ENCODE assay signal across 8 cellular contexts in genomic region chr22:29269731-29270474, GRCh38. TPM values are rescaled to one million over a fixed set of nuclear protein-coding genes. Genes with fewer than 3 reads are reported as not detected.
DNase-seq lines count a peak whose midpoint lies in the region; ATAC-seq, FAIRE-seq and TF ChIP-seq lines count a peak whose summit lies in the region.

No MANE protein-coding gene starts in this region.

- CTCF ChIA-PET in PC-9 (lab: Charles Lee) = no interaction called here

- no peak overlapping the region for H2AFZ ChIP-seq in PC-9

- FAIRE-seq in GM18507 (lab: Jason Lieb, UNC) = peak; percentile 12

- TF ChIP-seq EP300 in ovary (IDR thresholded peaks at IDR 0.05) = no peak

- 9 to 10% (median 9%) methylated on average over 13 of the region's 13 CpGs for WGBS in ovary, 3 donors

- H3K4me1 ChIP-seq in PC-9 (replicated peaks; ENCODE audit: insufficient read depth) = peaks cover 32% of the 10 kb centered on the region
- H3K4me1 ChIP-seq in ovary (ENCODE audit: insufficient read depth) = peaks cover 11% of the 10 kb centered on the region

- H3K27me3 ChIP-seq in PC-9 (ENCODE audit: insufficient read depth, low read depth) (no peaks in the 10 kb centered on the region), ovary (no peaks in the 10 kb centered on the region)

- H3K9me3 ChIP-seq in PC-9 (ENCODE audit: insufficient read depth, low read depth) = no peaks in the 10 kb centered on the region
- H3K9me3 ChIP-seq in ovary = no peaks in the 10 kb centered on the region

- H3K4me3 ChIP-seq in PC-9 (peak overlapping the region; percentile 88), epithelial cell of esophagus (ENCODE audit: low read length) (peak overlapping the region; percentile 85), ovary (peak overlapping the region; percentile 98)

- H3K4me2 ChIP-seq in PC-9 = peak overlapping the region; percentile 99

- peaks cover 88% of the 10 kb centered on the region for H3K79me2 ChIP-seq in PC-9 (ENCODE audit: low read depth)

- H3K36me3 ChIP-seq in PC-9 (ENCODE audit: low read depth) (peaks cover 58% of the 10 kb centered on the region), ovary (no peaks in the 10 kb centered on the region)

- intact Hi-C loops in PC-9 (cut with micrococcal nuclease; ENCODE audit: unreplicated experiment) (no loop called here), ovary (cut with DNase I) (no loop called here)

- peaks cover 61% of the 10 kb centered on the region for H4K20me1 ChIP-seq in PC-9 (ENCODE audit: insufficient read depth)

- POLR2A ChIA-PET in PC-9 (lab: Charles Lee; ENCODE audit: unreplicated experiment) = interaction anchor here (0.5 kb wide), 1 partner anchor 1578 kb away, joined by 3 read pairs; no protein-coding TSS in a partner anchor

- H3K9me2 ChIP-seq in PC-9 (ENCODE audit: insufficient read depth) = no peaks in the 10 kb centered on the region

- peak overlapping the region; percentile 94 for H3K27ac ChIP-seq in PC-9
- no peak overlapping the region for H3K27ac ChIP-seq in ovary

- peaks cover 40% of the 10 kb centered on the region for H3F3A ChIP-seq in PC-9 (ENCODE audit: insufficient read depth, low read depth)

- DNase-seq in GM18507 (ENCODE audit: extremely low spot score, insufficient read length, low read depth) (no peak), PC-9 (no peak), epithelial cell of esophagus (ENCODE audit: low read depth) (peak; percentile 14), ovary (peak in 1 of 5 donors; percentile 13), NCI-H1436 (lab: John Stamatoyannopoulos, UW) (no peak), NCI-H1105 (lab: John Stamatoyannopoulos, UW) (no peak)

- ATAC-seq in GM19351 (IDR thresholded peaks at IDR 0.05; ENCODE audit: unreplicated experiment) (no peak), HG03457 (IDR thresholded peaks at IDR 0.05; ENCODE audit: unreplicated experiment) (no peak)

- TF ChIP-seq POLR2A in ovary (IDR thresholded peaks at IDR 0.05) = no peak

- BruUV-seq in PC-9 (replicated peaks; lab: Mats Ljungman, UMichigan) = no TSS peak

- TF ChIP-seq CTCF in PC-9 (conservative IDR thresholded peaks at IDR 0.05) = no peak
- TF ChIP-seq CTCF in epithelial cell of esophagus (IDR thresholded peaks at IDR 0.05; ENCODE audit: insufficient read depth, low read depth, low read length, missing control alignments) = no peak
- no peak for TF ChIP-seq CTCF in ovary (IDR thresholded peaks at IDR 0.05)

RNA-seq across cellular contexts. Expression of gene EWSR1, which starts 1.8 kb away (rescaled TPM):
- total RNA-seq in PC-9 (2021) (136 and 200 TPM in 2 replicates), ovary (100 to 1,000 TPM; 127 to 191 (median 170) TPM)
- 100 to 1,000 TPM; 136 to 175 TPM for polyA plus RNA-seq in ovary

RNA-seq across cellular contexts. Expression of gene RHBDD3, which starts 2.1 kb away (rescaled TPM):
- 17.6 and 21.9 TPM in 2 replicates for total RNA-seq in PC-9 (2021)
- 10 to 100 TPM; 16.9 to 26.8 (median 19.4) TPM for total RNA-seq in ovary
- polyA plus RNA-seq in ovary = 10 to 100 TPM in 1 of 2 donors, 1 to 10 TPM in 1; 4.2 to 22.5 TPM

RNA-seq across cellular contexts. Expression of gene GAS2L1, which starts 36.5 kb away (rescaled TPM):
- total RNA-seq in PC-9 (2021) (15.2 and 16.6 TPM in 2 replicates), ovary (10 to 100 TPM in 4 of 7 donors, 1 to 10 TPM in 3; 6.2 to 21.0 (median 12.5) TPM)
- polyA plus RNA-seq in ovary = 1 to 10 TPM; 2.1 to 9.8 TPM

RNA-seq across cellular contexts. Expression of gene RASL10A, which starts 45.6 kb away (rescaled TPM):
- total RNA-seq in PC-9 (2021) (not detected in 2 replicates), ovary (under 1 TPM in 4 of 7 donors, not detected in 3; 0.22 to 0.53 (median 0.41) TPM)
- under 1 TPM; 0.30 to 0.45 TPM for polyA plus RNA-seq in ovary
